In genomic region chr4:13547563-13548041, GRCh38 we compare ENCODE assay signal across 8 cellular contexts. TPM values are rescaled to one million over a fixed set of nuclear protein-coding genes. Genes with fewer than 3 reads are reported as not detected.
DNase-seq lines count a peak whose midpoint lies in the region; ATAC-seq, FAIRE-seq and TF ChIP-seq lines count a peak whose summit lies in the region.

No MANE protein-coding gene starts in this region.

- intact Hi-C loops in spleen (cut with DNase I; ENCODE audit: low total_unique reads) = loop anchor here (5.0 kb wide), 2 partner anchors 695 to 820 kb away; no protein-coding TSS in a partner anchor

- TF ChIP-seq POLR2A in Peyer's patch (IDR thresholded peaks at IDR 0.05) (no peak), spleen (IDR thresholded peaks at IDR 0.05) (no peak)

- no peak overlapping the region for H3K27ac ChIP-seq in Peyer's patch
- peak overlapping the region in 5 of 8 donors; percentile 1 to 45 (median 14) for H3K27ac ChIP-seq in spleen

- peaks cover 4 to 53% of the 10 kb centered on the region in 2 donors for H3K27me3 ChIP-seq in Peyer's patch
- peaks cover 10 to 98% (median 76%) of the 10 kb centered on the region in 7 donors for H3K27me3 ChIP-seq in spleen (replicated peaks in 1 of 7)

- H3K9me3 ChIP-seq in Peyer's patch = peaks cover 0 to 8% (median 0%) of the 10 kb centered on the region in 4 donors
- peaks cover 0 to 13% (median 1%) of the 10 kb centered on the region in 8 donors for H3K9me3 ChIP-seq in spleen

- ATAC-seq in HG03565 (IDR thresholded peaks at IDR 0.05; ENCODE audit: unreplicated experiment) (no peak), HG03097 (IDR thresholded peaks at IDR 0.05; ENCODE audit: low FRiP score, unreplicated experiment) (no peak)

- H3K36me3 ChIP-seq in Peyer's patch (no peaks in the 10 kb centered on the region), spleen (no peaks in the 10 kb centered on the region)

- no peak for FAIRE-seq in frontal cortex (lab: Jason Lieb, UNC)

- H3K4me3 ChIP-seq in Peyer's patch (peak overlapping the region; percentile 29 to 56 (median 55)), spleen (peak overlapping the region; percentile 35 to 76 (median 51))

- peaks cover 0 to 47% (median 27%) of the 10 kb centered on the region in 4 donors for H3K4me1 ChIP-seq in Peyer's patch
- H3K4me1 ChIP-seq in spleen = peaks cover 27 to 70% (median 53%) of the 10 kb centered on the region in 6 donors

- 0 to 3% (median 1%) methylated on average over 17 to 50 of the region's 50 CpGs for WGBS in spleen, 5 donors

- TF ChIP-seq CTCF in Peyer's patch (IDR thresholded peaks at IDR 0.05) = no peak
- TF ChIP-seq CTCF in spleen (IDR thresholded peaks at IDR 0.05 in 8 of 11, conservative IDR thresholded peaks at IDR 0.05 in 3 of 11) = peak in 1 of 11 experiments; percentile 3

- DNase-seq in stimulated activated CD8-positive, alpha-beta memory T cell treated with anti-CD3 and anti-CD28 coated beads, Interleukin-4, amount 100 ng/mL, for 24 hours (ENCODE audit: low read depth) = peak; percentile 16
- no peak for DNase-seq in stimulated activated CD8-positive, alpha-beta memory T cell treated with anti-CD3 and anti-CD28 coated beads, Interleukin-4, amount 100 ng/mL, for 48 hours
- DNase-seq in Peyer's patch (no peak), frontal cortex (ENCODE audit: low spot score in 2 of 2) (peak; percentile 18 to 34), spleen (peak; percentile 80), AG08395 (ENCODE audit: low spot score) (no peak)

RNA-seq across cellular contexts. Expression of gene NKX3-2, which starts 3.3 kb away (rescaled TPM):
- total RNA-seq in Peyer's patch (1 to 10 TPM in 1 of 4 donors, under 1 TPM in 1, not detected in 2; 0.54 to 1.3 TPM), frontal cortex (not detected), spleen (1 to 10 TPM in 6 of 7 donors, under 1 TPM in 1; 0.57 to 3.1 (median 1.7) TPM)
- polyA plus RNA-seq in spleen = 1 to 10 TPM in 1 of 3 donors, under 1 TPM in 2; 0.83 to 1.5 (median 0.83) TPM

Comparison
In these comparisons a context has a peak if more than half of its experiments do, and no peak if none do; other contexts are left out.
1. DNase-seq: peak in stimulated activated CD8-positive, alpha-beta memory T cell treated with anti-CD3 and anti-CD28 coated beads, Interleukin-4, amount 100 ng/mL, for 24 hours (single experiment), frontal cortex (2 of 2) and spleen (single experiment); none in stimulated activated CD8-positive, alpha-beta memory T cell treated with anti-CD3 and anti-CD28 coated beads, Interleukin-4, amount 100 ng/mL, for 48 hours (single experiment), Peyer's patch (0 of 3) and AG08395 (single experiment).
2. H3K27ac ChIP-seq: peak in spleen (5 of 8); none in Peyer's patch (0 of 4).